16 cellular contexts compared by ENCODE assay signal in the genomic region with DNA sequence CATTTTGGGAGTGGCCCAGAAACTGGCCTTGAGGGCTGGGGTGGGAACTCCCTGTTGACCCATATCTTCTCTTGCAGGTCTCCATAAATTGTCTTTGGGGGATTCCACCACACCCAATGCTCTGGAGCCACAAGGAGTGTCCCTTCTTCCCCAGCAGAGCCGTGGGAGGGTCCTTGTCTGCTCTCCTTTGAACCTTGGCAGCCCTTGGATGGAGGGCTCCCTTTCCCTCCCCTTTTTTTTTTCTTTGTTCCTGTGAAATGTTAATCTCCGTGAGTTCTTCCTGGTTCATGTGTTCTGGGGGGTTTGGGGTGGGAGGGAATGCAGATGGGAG. TPM values are rescaled to one million over a fixed set of nuclear protein-coding genes. Genes with fewer than 3 reads are reported as not detected.
DNase-seq lines count a peak whose midpoint lies in the region; ATAC-seq, FAIRE-seq and TF ChIP-seq lines count a peak whose summit lies in the region.
"Had no signal": no experiment of that assay in that cellular context is flagged by ENCODE, and none has a peak within 500 bp of the region (broad histone marks: within the 10 kb centered on the region; RNA-seq: fewer than 3 reads in every experiment).

No MANE protein-coding gene starts in this region.

- H3K4me1 Mint-ChIP-seq in H9 (peaks cover 10 to 36% of the 10 kb centered on the region in 2 experiments; a peak in 3 of 4 replicates), nephron progenitor cell (peaks cover 46% of the 10 kb centered on the region)

- no peak overlapping the region for H3T11ph ChIP-seq in H9 (ENCODE audit: low read length)

- POLR2A ChIA-PET in A549 (lab: Yijun Ruan, JAX) = interaction anchor here (1.0 kb wide), 1 partner anchor 17 kb away, joined by 3 read pairs; no protein-coding TSS in a partner anchor

- H2BK5ac ChIP-seq in H9 (ENCODE audit: insufficient read length, low read length) = no peak overlapping the region

- H3K27me3 ChIP-seq in H9 (ENCODE audit: insufficient read depth, low read length) = no peaks in the 10 kb centered on the region
- H3K27me3 ChIP-seq in breast epithelium = no peaks in the 10 kb centered on the region
- H3K27me3 ChIP-seq: ascending aorta had no signal

- TF ChIP-seq RAD21 in A549 (conservative IDR thresholded peaks at IDR 0.05 in 1 of 2, IDR thresholded peaks at IDR 0.05 in 1 of 2) = no peak

- no peaks in the 10 kb centered on the region for H3K23me2 ChIP-seq in H9 (ENCODE audit: insufficient read length, low read depth, low read length, poor library complexity, severe bottlenecking)

- no peak for TF ChIP-seq EP300 in A549 (IDR thresholded peaks at IDR 0.05)

- no peak overlapping the region for H3K18ac ChIP-seq in H9 (ENCODE audit: insufficient read length, low read depth, low read length)

- intact Hi-C loops in breast epithelium (cut with DNase I; ENCODE audit: low total_unique reads) = no loop called here

- peaks cover 10% of the 10 kb centered on the region for H3K79me1 ChIP-seq in H9 (ENCODE audit: insufficient read depth, low read depth, low read length, poor library complexity, severe bottlenecking)

- peak overlapping the region in 1 of 2 experiments; percentile 26; a peak in 1 of 5 replicates for H3K4me3 Mint-ChIP-seq in H9
- H3K4me3 Mint-ChIP-seq in nephron progenitor cell = no peak overlapping the region
- H3K4me3 Mint-ChIP-seq: activated CD4-positive, alpha-beta T cell treated with anti-CD3 and anti-CD28 coated beads, Interleukin-2, amount 10 ng/mL, durations not matched to agents 7 days and 5 days had no signal

- no peak overlapping the region for H3K4me3 ChIP-seq in A549
- H3K4me3 ChIP-seq in breast epithelium = no peak overlapping the region
- H3K4me3 ChIP-seq: ascending aorta had no signal

- no peak overlapping the region for H4K91ac ChIP-seq in H9 (ENCODE audit: insufficient read length, low read depth, low read length)

- H4K5ac ChIP-seq in H9 (ENCODE audit: insufficient read length, low read depth, low read length) = no peak overlapping the region

- no peak overlapping the region for H4K8ac ChIP-seq in H9 (replicated peaks; ENCODE audit: insufficient read length, low read depth, low read length)

- ATAC-seq in A549 = no peak
- no peak for ATAC-seq in HG02610 (IDR thresholded peaks at IDR 0.05; ENCODE audit: unreplicated experiment)

- DNase-seq in A549 (ENCODE audit: low read depth in 1 of 2, low spot score in 1 of 2) (no peak), H9 (no peak), breast epithelium (ENCODE audit: low spot score in 2 of 2) (no peak), nephron progenitor cell (no peak), NCI-H748 treated with DMSO at 0.1 percent for 48 hours (lab: John Stamatoyannopoulos, UW) (no peak), NCI-H1930 (lab: John Stamatoyannopoulos, UW) (no peak), T-helper 1 cell (no peak)
- DNase-seq: activated CD4-positive, alpha-beta T cell treated with anti-CD3 and anti-CD28 coated beads, Interleukin-2, amount 10 ng/mL, durations not matched to agents 7 days and 5 days; SIG-M5; T1000 had no signal

- H3K27ac ChIP-seq in A549 (peak overlapping the region; percentile 15 to 62; a peak in 2 of 6 replicates), H9 (ENCODE audit: insufficient read length, low read depth, low read length) (no peak overlapping the region), breast epithelium (peak overlapping the region; percentile 6 to 36)
- H3K27ac ChIP-seq: ascending aorta had no signal

- CTCF ChIA-PET in A549 (lab: Yijun Ruan, JAX) = interaction anchor here (1.6 to 5.9 kb wide), 4 partner anchors 13 to 98 kb away, joined by 4 to 28 read pairs (median 8); no protein-coding TSS in a partner anchor

- WGBS in A549 (ENCODE audit: missing lambda C conversion rate) = 60% methylated on average over 2 of the region's 2 CpGs
- WGBS in H9 (ENCODE audit: extremely low coverage, insufficient read length, low lambda C conversion rate) = no CpG with 5 or more reads among the region's 2 CpGs

- H3K27ac Mint-ChIP-seq in H9 = peak overlapping the region; percentile 44 to 87 (median 72); a peak in 4 of 7 replicates
- H3K27ac Mint-ChIP-seq in nephron progenitor cell = peak overlapping the region; percentile 97
- H3K27ac Mint-ChIP-seq: activated CD4-positive, alpha-beta T cell treated with anti-CD3 and anti-CD28 coated beads, Interleukin-2, amount 10 ng/mL, durations not matched to agents 7 days and 5 days had no signal

- no peak overlapping the region for H3K4ac ChIP-seq in H9 (ENCODE audit: low read depth, low read length)

- no peak overlapping the region for H2BK12ac ChIP-seq in H9 (ENCODE audit: insufficient read length, low read depth, low read length)

- peaks cover 14% of the 10 kb centered on the region for H3K36me3 ChIP-seq in breast epithelium

- no peak overlapping the region for H2BK20ac ChIP-seq in H9 (ENCODE audit: low read depth, low read length, poor library complexity, severe bottlenecking)

- H3K9me3 ChIP-seq in A549 (no peaks in the 10 kb centered on the region), H9 (ENCODE audit: control insufficient read depth, low read depth, low read length) (no peaks in the 10 kb centered on the region), breast epithelium (no peaks in the 10 kb centered on the region)
- H3K9me3 ChIP-seq: ascending aorta had no signal

- no peak overlapping the region for H3K9ac ChIP-seq in H9 (ENCODE audit: extremely low read depth, insufficient read length, low read length)

- H2AFZ ChIP-seq in H9 (ENCODE audit: low read length) = no peak overlapping the region

- H3K79me2 ChIP-seq in H9 (ENCODE audit: insufficient read depth, low read length) = no peaks in the 10 kb centered on the region; the same call in 1 of the 2 replicates

- no peak overlapping the region for H2BK15ac ChIP-seq in H9 (ENCODE audit: low read depth, low read length)

- H2AK5ac ChIP-seq in H9 (ENCODE audit: insufficient read length, low read length) = no peak overlapping the region

- H3K4me1 ChIP-seq in A549 = peaks cover 52% of the 10 kb centered on the region
- H3K4me1 ChIP-seq in H9 (ENCODE audit: insufficient read depth, low read length) = no peaks in the 10 kb centered on the region
- H3K4me1 ChIP-seq in breast epithelium = peaks cover 0 to 4% of the 10 kb centered on the region in 2 donors

- peaks cover 2 to 6% of the 10 kb centered on the region in 2 experiments; a peak in 4 of 5 replicates for H3K9me3 Mint-ChIP-seq in H9
- peaks cover 11% of the 10 kb centered on the region for H3K9me3 Mint-ChIP-seq in nephron progenitor cell
- H3K9me3 Mint-ChIP-seq: activated CD4-positive, alpha-beta T cell treated with anti-CD3 and anti-CD28 coated beads, Interleukin-2, amount 10 ng/mL, durations not matched to agents 7 days and 5 days had no signal

- H3K4me2 ChIP-seq in A549 = no peak overlapping the region; the same call in 2 of the 3 replicates
- no peak overlapping the region for H3K4me2 ChIP-seq in H9 (ENCODE audit: insufficient read depth, insufficient read length, low read length)

- no peak for TF ChIP-seq CTCF in A549 (IDR thresholded peaks at IDR 0.05)
- TF ChIP-seq CTCF in H9 (conservative IDR thresholded peaks at IDR 0.05) = no peak
- no peak for TF ChIP-seq CTCF in breast epithelium (IDR thresholded peaks at IDR 0.05)
- TF ChIP-seq CTCF in nephron progenitor cell (IDR thresholded peaks at IDR 0.05) = no peak

- H4K20me1 ChIP-seq in H9 (ENCODE audit: control insufficient read depth, insufficient read depth, insufficient read length) = no peaks in the 10 kb centered on the region

- no peak for FAIRE-seq in A549 (lab: Jason Lieb, UNC)

- no peak for TF ChIP-seq POLR2A in A549 (IDR thresholded peaks at IDR 0.05; ENCODE audit: low read length)
- TF ChIP-seq POLR2A in breast epithelium (IDR thresholded peaks at IDR 0.05) = no peak

- H3K14ac ChIP-seq in H9 (ENCODE audit: insufficient read depth, low read length) = no peak overlapping the region

- no peak overlapping the region for H2BK120ac ChIP-seq in H9 (ENCODE audit: low read depth, low read length, poor library complexity, severe bottlenecking)

- H3K23ac ChIP-seq in H9 (ENCODE audit: insufficient read length, low read depth, low read length) = no peak overlapping the region

- H3K27me3 Mint-ChIP-seq in H9 (ENCODE audit: low read depth) (peaks cover 4% of the 10 kb centered on the region), nephron progenitor cell (ENCODE audit: low read depth, poor library complexity) (peaks cover 3% of the 10 kb centered on the region)
- H3K27me3 Mint-ChIP-seq: activated CD4-positive, alpha-beta T cell treated with anti-CD3 and anti-CD28 coated beads, Interleukin-2, amount 10 ng/mL, durations not matched to agents 7 days and 5 days had no signal

- no peak overlapping the region for H3K56ac ChIP-seq in H9 (ENCODE audit: insufficient read length, low read depth, low read length)

- H3K36me3 Mint-ChIP-seq in H9 (ENCODE audit: insufficient read depth in 1 of 3, low read depth in 3 of 3) (peaks cover 58 to 97% (median 93%) of the 10 kb centered on the region in 3 experiments), nephron progenitor cell (ENCODE audit: low read depth) (peaks cover 62% of the 10 kb centered on the region)

RNA-seq across cellular contexts. Expression of a gene that starts 6.3 kb away (rescaled TPM):
- polyA plus RNA-seq in A549 (2011; rRNA removed) (136 and 144 TPM in 2 replicates), A549 (2017; fragmentation: RNase III; extraction: RNeasy Plus Mini Kit Qiagen cat#74134 plus additional on column Dnase treatment) (414 to 494 TPM (median 469 TPM) in 3 replicates)
- polyA plus RNA-seq in A549 (2012; cell fraction: cytosol; rRNA removed) = 537 and 588 TPM in 2 replicates
- 410 and 487 TPM in 2 replicates for polyA plus RNA-seq in A549 (2012; cell fraction: nucleus; rRNA removed)
- polyA minus RNA-seq in A549 (2011; rRNA and poly(A)+ RNA removed) = 65.0 and 108 TPM in 2 replicates
- total RNA-seq in H9 (2021) (319 and 331 TPM in 2 replicates), breast epithelium (100 to 1,000 TPM; 147 to 292 (median 230) TPM)

RNA-seq across cellular contexts. Expression of a gene that starts 16.6 kb away (rescaled TPM):
- polyA plus RNA-seq in A549 (2011; rRNA removed) (not detected in 2 replicates), A549 (2017; fragmentation: RNase III; extraction: RNeasy Plus Mini Kit Qiagen cat#74134 plus additional on column Dnase treatment) (0.04 to 0.05 TPM in 2 of 3 replicates, not detected in the other)
- polyA plus RNA-seq in A549 (2012; cell fraction: cytosol; rRNA removed) = 0.03 TPM in 1 of 2 replicates, not detected in the other
- not detected in 2 replicates for polyA plus RNA-seq in A549 (2012; cell fraction: nucleus; rRNA removed)
- polyA minus RNA-seq in A549 (2011; rRNA and poly(A)+ RNA removed) = not detected in 2 replicates
- total RNA-seq in H9 (2021) (not detected in 2 replicates), breast epithelium (not detected)
- total RNA-seq: activated CD4-positive, alpha-beta T cell treated with anti-CD3 and anti-CD28 coated beads, Interleukin-2, amount 10 ng/mL, durations not matched to agents 7 days and 5 days; dermis microvascular lymphatic vessel endothelial cell; HT1080; osteocyte; skeletal muscle tissue had no signal

RNA-seq across cellular contexts. Expression of a gene that starts 18.3 kb away (rescaled TPM):
- 167 and 231 TPM in 2 replicates for polyA plus RNA-seq in A549 (2011; rRNA removed)
- 245 and 313 TPM in 2 replicates for polyA plus RNA-seq in A549 (2012; cell fraction: cytosol; rRNA removed)
- 1,999 and 2,227 TPM in 2 replicates for polyA plus RNA-seq in A549 (2012; cell fraction: nucleus; rRNA removed)
- 473 to 527 TPM (median 512 TPM) in 3 replicates for polyA plus RNA-seq in A549 (2017; fragmentation: RNase III; extraction: RNeasy Plus Mini Kit Qiagen cat#74134 plus additional on column Dnase treatment)
- polyA minus RNA-seq in A549 (2011; rRNA and poly(A)+ RNA removed) = 211 and 257 TPM in 2 replicates
- total RNA-seq in H9 (2021) = 667 and 694 TPM in 2 replicates
- 100 to 1,000 TPM; 229 to 416 (median 388) TPM for total RNA-seq in breast epithelium

RNA-seq across cellular contexts. Expression of a gene that starts 27.5 kb away (rescaled TPM):
- not detected in 2 replicates for polyA plus RNA-seq in A549 (2011; rRNA removed)
- not detected in 2 replicates for polyA plus RNA-seq in A549 (2012; cell fraction: cytosol; rRNA removed)
- polyA plus RNA-seq in A549 (2012; cell fraction: nucleus; rRNA removed) = not detected in 2 replicates
- not detected in 3 replicates for polyA plus RNA-seq in A549 (2017; fragmentation: RNase III; extraction: RNeasy Plus Mini Kit Qiagen cat#74134 plus additional on column Dnase treatment)
- polyA minus RNA-seq in A549 (2011; rRNA and poly(A)+ RNA removed) = not detected in 2 replicates
- not detected in 2 replicates for total RNA-seq in H9 (2021)
- total RNA-seq in breast epithelium = not detected
- total RNA-seq: activated CD4-positive, alpha-beta T cell treated with anti-CD3 and anti-CD28 coated beads, Interleukin-2, amount 10 ng/mL, durations not matched to agents 7 days and 5 days; ascending aorta; dermis microvascular lymphatic vessel endothelial cell; HT1080; osteocyte; skeletal muscle tissue had no signal

RNA-seq across cellular contexts. Expression of a gene that starts 46.3 kb away (rescaled TPM):
- polyA plus RNA-seq in A549 (2011; rRNA removed) = 0.16 and 0.23 TPM in 2 replicates
- polyA plus RNA-seq in A549 (2012; cell fraction: cytosol; rRNA removed) = 0.44 and 0.60 TPM in 2 replicates
- 1.3 and 2.2 TPM in 2 replicates for polyA plus RNA-seq in A549 (2012; cell fraction: nucleus; rRNA removed)
- 0.08 to 0.12 TPM in 2 of 3 replicates, not detected in the other for polyA plus RNA-seq in A549 (2017; fragmentation: RNase III; extraction: RNeasy Plus Mini Kit Qiagen cat#74134 plus additional on column Dnase treatment)
- not detected in 2 replicates for polyA minus RNA-seq in A549 (2011; rRNA and poly(A)+ RNA removed)
- total RNA-seq in H9 (2021) = not detected in 2 replicates
- total RNA-seq in breast epithelium = 1 to 10 TPM in 2 of 3 donors, not detected in 1; 2.9 to 4.9 TPM
- total RNA-seq: ascending aorta, HT1080, osteocyte, skeletal muscle tissue had no signal
